Comparison of ENCODE assay signal across 11 cellular contexts in the genomic region with DNA sequence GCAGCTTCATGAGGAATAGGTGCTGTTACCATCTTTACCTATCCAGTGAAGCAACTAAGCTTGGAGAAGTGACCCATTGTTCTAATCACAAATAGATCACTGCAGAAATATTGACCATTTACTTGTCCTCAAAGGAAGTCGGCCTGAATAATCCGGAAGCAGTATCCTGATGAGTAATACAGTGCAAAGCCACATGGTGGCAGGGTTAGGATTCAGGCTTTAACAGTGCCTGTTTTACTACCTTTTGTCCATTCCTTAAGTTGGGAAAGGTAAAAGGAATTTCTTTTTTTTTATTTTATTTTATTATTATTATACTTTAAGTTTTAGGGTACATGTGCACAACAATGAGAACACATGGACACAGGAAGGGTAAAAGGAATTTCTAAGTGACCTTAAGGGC.
DNase-seq lines count a peak whose midpoint lies in the region; ATAC-seq and TF ChIP-seq lines count a peak whose summit lies in the region.
"Had no signal": no experiment of that assay in that cellular context is flagged by ENCODE, and none has a peak within 500 bp of the region (broad histone marks: within the 10 kb centered on the region; RNA-seq: fewer than 3 reads in every experiment).

No MANE protein-coding gene starts in this region.

- no peaks in the 10 kb centered on the region for H3K27me3 Mint-ChIP-seq in activated naive CD4-positive, alpha-beta T cell treated with anti-CD3 and anti-CD28 coated beads, Interleukin-2, amount 10 ng/mL, durations not matched to agents 7 days and 5 days
- H3K27me3 Mint-ChIP-seq: activated T-cell treated with anti-CD3 and anti-CD28 coated beads, Interleukin-2, amount 50 U/mL, for 24 hours had no signal

- H3K36me3 Mint-ChIP-seq in activated naive CD4-positive, alpha-beta T cell treated with anti-CD3 and anti-CD28 coated beads, Interleukin-2, amount 10 ng/mL, durations not matched to agents 7 days and 5 days, result peaks cover 37% of the 10 kb centered on the region

- DNase-seq in DMS53 treated with DMSO at 0.1 percent for 48 hours (lab: John Stamatoyannopoulos, UW; ENCODE audit: unreplicated experiment) (peak; percentile 5), NCI-H1092 (lab: John Stamatoyannopoulos, UW) (peak; percentile 35), dermis blood vessel endothelial cell (peak; percentile 56), Ammon's horn (ENCODE audit: low spot score) (no peak)
- no peak for DNase-seq in activated naive CD4-positive, alpha-beta T cell treated with anti-CD3 and anti-CD28 coated beads, Interleukin-2, amount 10 ng/mL, durations not matched to agents 7 days and 5 days
- DNase-seq: activated T-cell treated with anti-CD3 and anti-CD28 coated beads, Interleukin-2, amount 50 U/mL, for 24 hours; right lobe of liver had no signal

- H3K27ac ChIP-seq in neural cell (ENCODE audit: low read length), result no peak overlapping the region
- H3K27ac ChIP-seq: right lobe of liver had no signal

- peaks cover 6% of the 10 kb centered on the region for H3K9me3 Mint-ChIP-seq in activated naive CD4-positive, alpha-beta T cell treated with anti-CD3 and anti-CD28 coated beads, Interleukin-2, amount 10 ng/mL, durations not matched to agents 7 days and 5 days

- no peak overlapping the region for H2AFZ ChIP-seq in neural cell (ENCODE audit: low read depth, low read length)

- no peaks in the 10 kb centered on the region for H3F3A ChIP-seq in neural cell (ENCODE audit: insufficient read depth, low read length, poor library complexity, severe bottlenecking)

- no peak overlapping the region for H3K9ac ChIP-seq in neural cell (ENCODE audit: low read length)

- ATAC-seq in GM19455 (IDR thresholded peaks at IDR 0.05; ENCODE audit: unreplicated experiment), result no peak
- no peak for ATAC-seq in GM21619 (IDR thresholded peaks at IDR 0.05; ENCODE audit: unreplicated experiment)
- ATAC-seq: Panc1 had no signal

- H3K4me3 ChIP-seq in neural cell (ENCODE audit: low read length), result no peak overlapping the region
- H3K4me3 ChIP-seq: right lobe of liver had no signal

- H3K27ac Mint-ChIP-seq in activated naive CD4-positive, alpha-beta T cell treated with anti-CD3 and anti-CD28 coated beads, Interleukin-2, amount 10 ng/mL, durations not matched to agents 7 days and 5 days, result no peak overlapping the region
- H3K27ac Mint-ChIP-seq: activated T-cell treated with anti-CD3 and anti-CD28 coated beads, Interleukin-2, amount 50 U/mL, for 24 hours had no signal

- no peak overlapping the region for H3K4me2 ChIP-seq in neural cell (ENCODE audit: low read length)

- no peaks in the 10 kb centered on the region for H4K20me1 ChIP-seq in neural cell (ENCODE audit: insufficient read depth)

- peaks cover 4% of the 10 kb centered on the region for H3K4me1 Mint-ChIP-seq in activated naive CD4-positive, alpha-beta T cell treated with anti-CD3 and anti-CD28 coated beads, Interleukin-2, amount 10 ng/mL, durations not matched to agents 7 days and 5 days

- TF ChIP-seq RAD21 in neural cell (conservative IDR thresholded peaks at IDR 0.05), result peak; percentile 66

- H3K79me2 ChIP-seq in neural cell (replicated peaks; ENCODE audit: insufficient read depth, low read length), result no peaks in the 10 kb centered on the region

- CTCF ChIA-PET in activated naive CD4-positive, alpha-beta T cell treated with anti-CD3 and anti-CD28 coated beads, Interleukin-2, amount 10 ng/mL, durations not matched to agents 7 days and 5 days (lab: Charles Lee), result no interaction called here

- no peaks in the 10 kb centered on the region for H3K36me3 ChIP-seq in neural cell (ENCODE audit: insufficient read depth, low read length)
- H3K36me3 ChIP-seq: right lobe of liver had no signal

- TF ChIP-seq CTCF in neural cell (IDR thresholded peaks at IDR 0.05; ENCODE audit: poor library complexity, severe bottlenecking), result peak; percentile 61

- no peaks in the 10 kb centered on the region for H3K9me3 ChIP-seq in neural cell (ENCODE audit: low read length)
- H3K9me3 ChIP-seq: right lobe of liver had no signal

- no peaks in the 10 kb centered on the region for H3K27me3 ChIP-seq in neural cell (ENCODE audit: insufficient read depth, low read depth, low read length)
- H3K27me3 ChIP-seq: right lobe of liver had no signal

- H3K9me2 ChIP-seq in neural cell (ENCODE audit: insufficient read depth, low read length), result no peaks in the 10 kb centered on the region

- no peak overlapping the region for H3K4me3 Mint-ChIP-seq in activated naive CD4-positive, alpha-beta T cell treated with anti-CD3 and anti-CD28 coated beads, Interleukin-2, amount 10 ng/mL, durations not matched to agents 7 days and 5 days
- H3K4me3 Mint-ChIP-seq: activated T-cell treated with anti-CD3 and anti-CD28 coated beads, Interleukin-2, amount 50 U/mL, for 24 hours had no signal

- no peak for TF ChIP-seq EP300 in neural cell (conservative IDR thresholded peaks at IDR 0.05; ENCODE audit: poor library complexity, severe bottlenecking)

TF ChIP-seq in neural cell, 6 proteins besides CTCF, POLR2A, EP300 and RAD21:
- TF ChIP-seq EZH2 (IDR thresholded peaks at IDR 0.05; ENCODE audit: borderline replicate concordance, insufficient read depth, low read length, poor library complexity, severe bottlenecking) (no peak), SMC3 (conservative IDR thresholded peaks at IDR 0.05; ENCODE audit: poor library complexity) (peak; percentile 66)
- TF ChIP-seq, protein P1, sequence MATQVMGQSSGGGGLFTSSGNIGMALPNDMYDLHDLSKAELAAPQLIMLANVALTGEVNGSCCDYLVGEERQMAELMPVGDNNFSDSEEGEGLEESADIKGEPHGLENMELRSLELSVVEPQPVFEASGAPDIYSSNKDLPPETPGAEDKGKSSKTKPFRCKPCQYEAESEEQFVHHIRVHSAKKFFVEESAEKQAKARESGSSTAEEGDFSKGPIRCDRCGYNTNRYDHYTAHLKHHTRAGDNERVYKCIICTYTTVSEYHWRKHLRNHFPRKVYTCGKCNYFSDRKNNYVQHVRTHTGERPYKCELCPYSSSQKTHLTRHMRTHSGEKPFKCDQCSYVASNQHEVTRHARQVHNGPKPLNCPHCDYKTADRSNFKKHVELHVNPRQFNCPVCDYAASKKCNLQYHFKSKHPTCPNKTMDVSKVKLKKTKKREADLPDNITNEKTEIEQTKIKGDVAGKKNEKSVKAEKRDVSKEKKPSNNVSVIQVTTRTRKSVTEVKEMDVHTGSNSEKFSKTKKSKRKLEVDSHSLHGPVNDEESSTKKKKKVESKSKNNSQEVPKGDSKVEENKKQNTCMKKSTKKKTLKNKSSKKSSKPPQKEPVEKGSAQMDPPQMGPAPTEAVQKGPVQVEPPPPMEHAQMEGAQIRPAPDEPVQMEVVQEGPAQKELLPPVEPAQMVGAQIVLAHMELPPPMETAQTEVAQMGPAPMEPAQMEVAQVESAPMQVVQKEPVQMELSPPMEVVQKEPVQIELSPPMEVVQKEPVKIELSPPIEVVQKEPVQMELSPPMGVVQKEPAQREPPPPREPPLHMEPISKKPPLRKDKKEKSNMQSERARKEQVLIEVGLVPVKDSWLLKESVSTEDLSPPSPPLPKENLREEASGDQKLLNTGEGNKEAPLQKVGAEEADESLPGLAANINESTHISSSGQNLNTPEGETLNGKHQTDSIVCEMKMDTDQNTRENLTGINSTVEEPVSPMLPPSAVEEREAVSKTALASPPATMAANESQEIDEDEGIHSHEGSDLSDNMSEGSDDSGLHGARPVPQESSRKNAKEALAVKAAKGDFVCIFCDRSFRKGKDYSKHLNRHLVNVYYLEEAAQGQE (IDR thresholded peaks at IDR 0.05; ENCODE audit: borderline replicate concordance), result no peak

Comparison
In these comparisons a context has a peak if more than half of its experiments do, and no peak if none do; other contexts are left out.
1. DNase-seq: peak in DMS53 treated with DMSO at 0.1 percent for 48 hours (single experiment), NCI-H1092 (single experiment) and dermis blood vessel endothelial cell (single experiment); none in Ammon's horn (single experiment) and activated naive CD4-positive, alpha-beta T cell treated with anti-CD3 and anti-CD28 coated beads, Interleukin-2, amount 10 ng/mL, durations not matched to agents 7 days and 5 days (single experiment).